Comparison of ENCODE assay signal across 1 cellular context in the genomic region with DNA sequence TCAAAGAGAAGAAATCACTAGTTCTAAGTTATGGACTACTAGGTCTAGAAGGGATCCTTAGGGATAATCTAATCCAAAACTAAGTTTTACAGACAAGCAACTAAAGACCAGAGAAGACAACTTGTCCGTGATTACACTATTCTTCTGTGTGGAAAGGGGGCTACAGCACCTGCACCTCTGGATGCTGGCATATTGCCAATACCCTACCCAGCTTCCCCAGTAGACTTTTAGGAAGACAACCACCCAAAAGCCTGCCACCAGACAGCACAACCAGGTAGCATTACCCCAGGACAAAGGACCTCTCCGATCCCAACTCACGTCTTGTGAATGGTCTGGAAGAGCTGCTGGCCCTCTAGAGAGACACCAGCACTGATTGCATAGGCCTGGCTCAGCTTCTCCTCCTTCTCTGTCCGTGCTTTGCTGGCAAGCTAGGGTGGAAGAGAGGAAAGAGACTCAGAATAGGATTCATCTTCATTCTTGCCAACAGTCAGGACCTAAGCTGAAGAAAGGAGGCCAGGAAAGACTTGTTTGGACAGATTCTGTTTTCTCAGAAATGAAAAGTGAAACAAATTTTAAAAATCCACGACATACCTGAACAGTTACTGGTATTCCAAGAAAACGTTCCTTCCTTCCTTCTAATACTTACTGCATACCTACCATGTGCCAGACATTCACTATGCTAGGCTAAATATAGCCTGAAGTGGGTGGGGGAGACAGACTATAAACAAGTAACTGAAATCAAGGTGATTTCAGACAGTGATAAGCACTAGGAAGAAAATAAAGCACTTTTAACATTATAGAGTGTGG.
TF ChIP-seq lines count a peak whose summit lies in the region.

No MANE protein-coding gene starts in this region.

TF ChIP-seq in K562, 482 proteins besides CTCF, POLR2A, EP300 and RAD21:
- TF ChIP-seq MYBL2 (IDR thresholded peaks at IDR 0.05; ENCODE audit: low read depth): no peak
- no peak for TF ChIP-seq MYBL2 (CRISPR knock-in tag; IDR thresholded peaks at IDR 0.05; ENCODE audit: borderline replicate concordance)
- TF ChIP-seq NFIC (IDR thresholded peaks at IDR 0.05): peak; percentile 88
- TF ChIP-seq NFIX (CRISPR knock-in tag; IDR thresholded peaks at IDR 0.05; ENCODE audit: low read depth): peak; percentile 64
TF ChIP-seq in K562: peak in this region for 2.
